ENCODE assay signal across 15 cellular contexts in the genomic region with DNA sequence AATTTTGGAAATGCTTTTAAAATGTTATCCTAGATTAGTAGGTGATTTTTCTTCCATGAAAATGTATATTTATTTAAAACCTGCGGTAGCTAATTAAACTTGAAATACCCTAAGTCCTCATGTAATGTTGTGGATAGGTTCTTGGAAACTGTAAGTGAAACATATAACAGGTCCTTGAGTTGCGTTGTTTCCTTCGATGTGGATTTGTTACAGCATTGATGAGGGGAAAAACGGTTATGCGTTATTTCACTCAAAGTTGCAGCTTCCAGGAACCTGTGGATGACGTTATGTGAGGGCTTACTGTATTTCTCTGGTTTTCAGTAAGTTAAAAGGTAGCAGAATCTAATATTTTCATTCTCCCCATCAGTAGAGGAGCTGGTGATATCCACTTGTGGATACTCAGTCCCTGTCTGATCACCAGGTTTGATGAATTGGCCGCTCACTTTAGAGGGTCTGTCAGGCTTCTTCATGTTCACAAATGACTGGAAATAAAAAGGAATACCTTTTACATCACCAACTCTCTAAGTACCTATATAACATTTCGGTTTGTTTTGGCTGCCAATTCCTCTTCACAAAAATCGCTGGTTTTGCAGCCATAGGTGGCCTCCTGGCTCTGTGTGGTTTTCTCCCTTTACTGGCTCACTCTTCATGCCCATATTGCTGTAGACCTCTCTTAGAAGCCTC.
DNase-seq lines count a peak whose midpoint lies in the region; ATAC-seq and TF ChIP-seq lines count a peak whose summit lies in the region.
"Had no signal": no experiment of that assay in that cellular context is flagged by ENCODE, and none has a peak within 500 bp of the region (broad histone marks: within the 10 kb centered on the region; RNA-seq: fewer than 3 reads in every experiment).

No MANE protein-coding gene starts in this region.

- no peaks in the 10 kb centered on the region for H3K9me3 ChIP-seq in left ventricle myocardium inferior (replicated peaks)
- no peaks in the 10 kb centered on the region for H3K9me3 ChIP-seq in esophagus muscularis mucosa
- H3K9me3 ChIP-seq in osteoblast (ENCODE audit: low read depth, low read length) = no peaks in the 10 kb centered on the region

- H3K36me3 ChIP-seq in left ventricle myocardium inferior (no peaks in the 10 kb centered on the region), esophagus muscularis mucosa (no peaks in the 10 kb centered on the region), osteoblast (ENCODE audit: insufficient read depth, low read length) (peaks cover 7% of the 10 kb centered on the region)

- DNase-seq in left ventricle myocardium inferior (no peak), left ventricle myocardium superior (no peak), esophagus muscularis mucosa (ENCODE audit: extremely low spot score) (no peak), osteoblast (ENCODE audit: insufficient read length, low spot score, missing footprints) (no peak), NCI-H128 (lab: John Stamatoyannopoulos, UW; ENCODE audit: unreplicated experiment) (no peak), activated T-cell treated with anti-CD3 and anti-CD28 coated beads for 4 hours (no peak), NCI-H1105 (lab: John Stamatoyannopoulos, UW) (no peak)
- DNase-seq in stimulated activated CD4-positive, alpha-beta T cell treated with anti-CD3 and anti-CD28 coated beads, Interleukin-2, amount 100 ng/mL, for 48 hours = no peak
- DNase-seq: ACHN; activated CD4-positive, alpha-beta T cell treated with anti-CD3 and anti-CD28 coated beads, Interleukin-2, amount 10 ng/mL, durations not matched to agents 7 days and 5 days; MV-4-11; NCI-H446; OCI-M1; substantia nigra had no signal

- H2AFZ ChIP-seq in osteoblast (ENCODE audit: low read length) = no peak overlapping the region

- H3K4me2 ChIP-seq in osteoblast (ENCODE audit: insufficient read depth, low read length) = peak overlapping the region; percentile 81

- 84% methylated on average over 9 of the region's 9 CpGs for WGBS in esophagus muscularis mucosa

- H3K27me3 ChIP-seq in left ventricle myocardium inferior (ENCODE audit: low read depth) = no peaks in the 10 kb centered on the region
- no peaks in the 10 kb centered on the region for H3K27me3 ChIP-seq in esophagus muscularis mucosa
- H3K27me3 ChIP-seq in osteoblast (ENCODE audit: insufficient read depth, low read length) = no peaks in the 10 kb centered on the region

- no peak for TF ChIP-seq EP300 in esophagus muscularis mucosa (IDR thresholded peaks at IDR 0.05)

- peaks cover 75% of the 10 kb centered on the region for H3K4me1 ChIP-seq in left ventricle myocardium inferior
- peaks cover 57 to 67% (median 58%) of the 10 kb centered on the region in 4 donors for H3K4me1 ChIP-seq in esophagus muscularis mucosa
- peaks cover 64% of the 10 kb centered on the region for H3K4me1 ChIP-seq in osteoblast (ENCODE audit: insufficient read depth, low read length)

- no peak for TF ChIP-seq POLR2A in esophagus muscularis mucosa (IDR thresholded peaks at IDR 0.05; ENCODE audit: low read depth)

- ATAC-seq in left ventricle myocardium superior = no peak

- H3K27ac ChIP-seq in left ventricle myocardium inferior (replicated peaks) (peak overlapping the region; percentile 89), esophagus muscularis mucosa (replicated peaks in 1 of 4) (peak overlapping the region; percentile 81 to 86 (median 82)), osteoblast (ENCODE audit: low read depth, low read length) (peak overlapping the region; percentile 98)

- H3K4me3 ChIP-seq in left ventricle myocardium inferior (no peak overlapping the region), esophagus muscularis mucosa (no peak overlapping the region), osteoblast (ENCODE audit: insufficient read depth, low read length) (no peak overlapping the region)
- H3K4me3 ChIP-seq: skin epidermis had no signal

- no peak for TF ChIP-seq CTCF in left ventricle myocardium inferior (IDR thresholded peaks at IDR 0.05; ENCODE audit: borderline replicate concordance)
- TF ChIP-seq CTCF in esophagus muscularis mucosa (IDR thresholded peaks at IDR 0.05) = no peak
- no peak for TF ChIP-seq CTCF in osteoblast (IDR thresholded peaks at IDR 0.05; ENCODE audit: extremely low read depth, low read depth, low read length)

- intact Hi-C loops in left ventricle myocardium inferior (cut with micrococcal nuclease) (no loop called here), left ventricle myocardium superior (cut with micrococcal nuclease) (no loop called here), esophagus muscularis mucosa (cut with DNase I) (no loop called here)

- H4K20me1 ChIP-seq in osteoblast (ENCODE audit: insufficient read depth, low read length) = peaks cover 27% of the 10 kb centered on the region

- H3K79me2 ChIP-seq in osteoblast (ENCODE audit: insufficient read depth, low read length) = peaks cover 94% of the 10 kb centered on the region
